1 cellular context compared by ENCODE assay signal in genomic region chr22:22171357-22172218, GRCh38.
TF ChIP-seq lines count a peak whose summit lies in the region.

No MANE protein-coding gene starts in this region.

TF ChIP-seq in K562, 482 proteins besides CTCF, POLR2A, EP300 and RAD21 (continued from another document):
- TF ChIP-seq ZNF511 (CRISPR knock-in tag; IDR thresholded peaks at IDR 0.05): peak; percentile 58; the same call in 1 of the 2 replicates
- TF ChIP-seq ZNF124 (CRISPR knock-in tag; IDR thresholded peaks at IDR 0.05): 0 out of 2 replicates have a peak, but pooled peaks have one; percentile 12
- peak; percentile 69; the same call in 1 of the 2 replicates for TF ChIP-seq E2F4 (CRISPR knock-in tag; IDR thresholded peaks at IDR 0.05; ENCODE audit: low read depth)
- 0 out of 2 replicates have a peak, but pooled peaks have one; percentile 49 for TF ChIP-seq ZNF77 (CRISPR knock-in tag; IDR thresholded peaks at IDR 0.05)
- TF ChIP-seq ZNF41 (CRISPR knock-in tag; conservative IDR thresholded peaks at IDR 0.05): no peak
- peak; percentile 81; the same call in 1 of the 2 replicates for TF ChIP-seq STAT6 (CRISPR knock-in tag; IDR thresholded peaks at IDR 0.05)
- TF ChIP-seq BRCA1 (IDR thresholded peaks at IDR 0.05): no peak
- peak; percentile 76; the same call in 1 of the 2 replicates for TF ChIP-seq BRCA1 (CRISPR knock-in tag; IDR thresholded peaks at IDR 0.05)
- TF ChIP-seq, protein P1, sequence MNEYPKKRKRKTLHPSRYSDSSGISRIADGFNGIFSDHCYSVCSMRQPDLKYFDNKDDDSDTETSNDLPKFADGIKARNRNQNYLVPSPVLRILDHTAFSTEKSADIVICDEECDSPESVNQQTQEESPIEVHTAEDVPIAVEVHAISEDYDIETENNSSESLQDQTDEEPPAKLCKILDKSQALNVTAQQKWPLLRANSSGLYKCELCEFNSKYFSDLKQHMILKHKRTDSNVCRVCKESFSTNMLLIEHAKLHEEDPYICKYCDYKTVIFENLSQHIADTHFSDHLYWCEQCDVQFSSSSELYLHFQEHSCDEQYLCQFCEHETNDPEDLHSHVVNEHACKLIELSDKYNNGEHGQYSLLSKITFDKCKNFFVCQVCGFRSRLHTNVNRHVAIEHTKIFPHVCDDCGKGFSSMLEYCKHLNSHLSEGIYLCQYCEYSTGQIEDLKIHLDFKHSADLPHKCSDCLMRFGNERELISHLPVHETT (CRISPR knock-in tag; conservative IDR thresholded peaks at IDR 0.05 in 1 of 2, IDR thresholded peaks at IDR 0.05 in 1 of 2): peak in 1 of 2 experiments; percentile 95; a peak in 1 of 4 replicates
- TF ChIP-seq TEAD1 (CRISPR knock-in tag; IDR thresholded peaks at IDR 0.05): 0 out of 4 replicates have a peak, but pooled peaks of 1 of the 2 experiments have one; percentile 9
- TF ChIP-seq MYNN (IDR thresholded peaks at IDR 0.05): no peak
- TF ChIP-seq MYNN (CRISPR knock-in tag; IDR thresholded peaks at IDR 0.05): 0 out of 2 replicates have a peak, but pooled peaks have one; percentile 73
- no peak for TF ChIP-seq MIER1 (IDR thresholded peaks at IDR 0.05; ENCODE audit: low read depth)
